In the genomic region with DNA sequence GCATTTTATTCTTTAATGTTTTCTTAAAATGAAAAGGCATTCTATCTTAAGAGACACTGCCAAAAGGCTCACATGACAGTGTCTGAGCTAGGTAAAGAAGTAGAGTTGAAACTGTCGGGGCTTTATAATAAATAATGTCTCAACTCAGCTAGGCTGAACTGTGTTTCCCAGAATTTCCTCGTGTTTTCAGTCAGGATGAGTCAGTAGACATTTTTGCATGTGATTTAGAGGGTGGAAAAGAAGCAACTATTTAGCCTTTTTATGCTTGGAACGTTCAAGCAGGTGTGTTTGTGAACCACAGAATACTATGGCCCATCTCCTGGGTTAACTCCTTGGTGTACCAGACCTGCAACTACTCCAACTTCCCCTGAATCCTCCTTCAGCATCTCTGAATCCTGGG, we compare ENCODE assay signal across 18 cellular contexts. TPM values are rescaled to one million over a fixed set of nuclear protein-coding genes. Genes with fewer than 3 reads are reported as not detected.
DNase-seq lines count a peak whose midpoint lies in the region; ATAC-seq and TF ChIP-seq lines count a peak whose summit lies in the region.
"Had no signal": no experiment of that assay in that cellular context is flagged by ENCODE, and none has a peak within 500 bp of the region (broad histone marks: within the 10 kb centered on the region; RNA-seq: fewer than 3 reads in every experiment).

No MANE protein-coding gene starts in this region.

- H3K27ac ChIP-seq in left lung (peak overlapping the region; percentile 9 to 69), vagina (peak overlapping the region; percentile 76)
- H3K27ac ChIP-seq: 22Rv1, SJCRH30 had no signal

- DNase-seq in DMS53 (lab: John Stamatoyannopoulos, UW) (peak; percentile 51), DMS53 treated with DMSO at 0.1 percent for 48 hours (lab: John Stamatoyannopoulos, UW; ENCODE audit: unreplicated experiment) (no peak), choroid plexus epithelial cell (ENCODE audit: low read depth) (peak; percentile 80), left lung (no peak), vagina (ENCODE audit: extremely low spot score in 2 of 2) (no peak), cerebellar cortex (ENCODE audit: low spot score) (no peak)
- DNase-seq in activated CD8-positive, alpha-beta memory T cell treated with anti-CD3 and anti-CD28 coated beads, Interleukin-2, amount 50 U/mL, for 48 hours = no peak
- DNase-seq: activated CD4-positive, alpha-beta memory T cell treated with anti-CD3 and anti-CD28 coated beads for 36 hours; activated effector memory CD4-positive, alpha-beta T cell treated with Interleukin-2 at 50 U/mL for 16 hours; endodermal cell; GF-D8; naive thymus-derived CD4-positive, alpha-beta T cell; SJCRH30; stimulated activated CD4-positive, alpha-beta T cell treated with anti-CD3 and anti-CD28 coated beads, Interleukin-2, amount 100 ng/mL, for 24 hours; stimulated activated CD8-positive, alpha-beta memory T cell treated with anti-CD3 and anti-CD28 coated beads, Interleukin-4, amount 100 ng/mL, for 48 hours had no signal

- H3K27me3 ChIP-seq in left lung = no peaks in the 10 kb centered on the region
- no peaks in the 10 kb centered on the region for H3K27me3 ChIP-seq in vagina
- H3K27me3 ChIP-seq: SJCRH30 had no signal

- H3K4me1 ChIP-seq in left lung (peaks cover 26 to 30% of the 10 kb centered on the region in 2 donors), vagina (peaks cover 30% of the 10 kb centered on the region)

- ATAC-seq in left lung (peak; percentile 28), HG03045 (IDR thresholded peaks at IDR 0.05; ENCODE audit: unreplicated experiment) (no peak)
- ATAC-seq: HepG2; naive thymus-derived CD4-positive, alpha-beta T cell had no signal

- H3K36me3 ChIP-seq in left lung (no peaks in the 10 kb centered on the region), vagina (no peaks in the 10 kb centered on the region)
- H3K36me3 ChIP-seq: SJCRH30 had no signal

- no peak overlapping the region for H3K4me3 ChIP-seq in choroid plexus epithelial cell (ENCODE audit: low read depth, low read length)
- no peak overlapping the region for H3K4me3 ChIP-seq in left lung
- H3K4me3 ChIP-seq in vagina = no peak overlapping the region
- H3K4me3 ChIP-seq: SJCRH30 had no signal

- H3K9me3 ChIP-seq in left lung = no peaks in the 10 kb centered on the region
- H3K9me3 ChIP-seq in vagina = no peaks in the 10 kb centered on the region
- H3K9me3 ChIP-seq: SJCRH30 had no signal

- TF ChIP-seq CTCF in choroid plexus epithelial cell (conservative IDR thresholded peaks at IDR 0.05; ENCODE audit: low read depth, low read length) (no peak), left lung (IDR thresholded peaks at IDR 0.05) (no peak), vagina (IDR thresholded peaks at IDR 0.05) (no peak)

- no peak for TF ChIP-seq POLR2A in vagina (IDR thresholded peaks at IDR 0.05)

- intact Hi-C loops in left lung (cut with DNase I) = no loop called here
- intact Hi-C loops in vagina (cut with DNase I) = no loop called here

RNA-seq across cellular contexts. Expression of gene LIPA, which starts 23.4 kb away (rescaled TPM):
- total RNA-seq in left lung (100 to 1,000 TPM; 117 to 137 TPM), vagina (27.7 TPM)

RNA-seq across cellular contexts. Expression of gene IFIT2, which starts 26.9 kb away (rescaled TPM):
- total RNA-seq in left lung (10 to 100 TPM; 18.7 to 26.1 TPM), vagina (2.9 TPM)

RNA-seq across cellular contexts. Expression of gene IFIT3, which starts 52.9 kb away (rescaled TPM):
- total RNA-seq in left lung = 10 to 100 TPM; 36.2 to 48.9 TPM
- 6.1 TPM for total RNA-seq in vagina

Comparison
In these comparisons a context has a peak if more than half of its experiments do, and no peak if none do; other contexts are left out.
1. DNase-seq: peak in DMS53 (single experiment) and choroid plexus epithelial cell (single experiment); none in DMS53 treated with DMSO at 0.1 percent for 48 hours (single experiment), left lung (0 of 2), vagina (0 of 2), activated CD8-positive, alpha-beta memory T cell treated with anti-CD3 and anti-CD28 coated beads, Interleukin-2, amount 50 U/mL, for 48 hours (single experiment) and cerebellar cortex (single experiment).